24 cellular contexts compared by ENCODE assay signal in the genomic region with DNA sequence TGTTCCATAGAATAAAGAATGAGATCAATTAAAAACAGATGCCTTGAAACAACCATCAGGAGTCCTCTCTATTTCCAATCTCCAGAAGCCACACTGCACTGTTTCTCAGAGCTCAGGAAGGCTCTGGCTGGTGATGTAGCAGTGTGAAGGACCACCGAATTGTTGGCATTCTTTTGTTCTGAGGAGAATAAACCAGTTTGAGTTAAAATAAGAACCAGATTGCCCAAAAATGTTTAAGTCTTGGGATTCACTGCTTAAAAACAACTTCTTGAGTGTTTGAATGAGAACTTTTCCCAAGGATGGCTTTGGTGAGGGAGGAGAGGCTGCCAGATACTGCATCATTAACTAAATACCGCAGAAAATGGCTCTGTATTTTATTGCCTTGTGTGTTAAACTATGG.
DNase-seq lines count a peak whose midpoint lies in the region; ATAC-seq and TF ChIP-seq lines count a peak whose summit lies in the region.
"Had no signal": no experiment of that assay in that cellular context is flagged by ENCODE, and none has a peak within 500 bp of the region (broad histone marks: within the 10 kb centered on the region; RNA-seq: fewer than 3 reads in every experiment).

No MANE protein-coding gene starts in this region.

- H3K4me3 ChIP-seq in fibroblast of the aortic adventitia (ENCODE audit: low read depth, low read length) (no peak overlapping the region), skeletal muscle tissue (ENCODE audit: low read length in 3 of 3) (no peak overlapping the region)
- H3K4me3 ChIP-seq: left lung, SK-N-MC, suprapubic skin had no signal

- H3K27me3 Mint-ChIP-seq in stimulated activated naive B cell treated with anti-CD40 and anti-IgM and Interleukin-4, amounts not matched to agents 10 μg/mL and 1 μg/mL and 100 μg/mL, for 72 hours = peaks cover 3 to 7% of the 10 kb centered on the region in 2 donors
- H3K27me3 Mint-ChIP-seq: activated B cell treated with CpG ODN at 0.5 μM for 24 hours; activated CD4-positive, alpha-beta memory T cell treated with anti-CD3 and anti-CD28 coated beads for 36 hours had no signal

- no peaks in the 10 kb centered on the region for H3K27me3 ChIP-seq in skeletal muscle tissue (ENCODE audit: control insufficient read depth in 3 of 3, insufficient read depth in 3 of 3, low read length in 3 of 3)
- H3K27me3 ChIP-seq: left lung, neutrophil, suprapubic skin had no signal

- no peak overlapping the region for H3K4me3 Mint-ChIP-seq in stimulated activated naive B cell treated with anti-CD40 and anti-IgM and Interleukin-4, amounts not matched to agents 10 μg/mL and 1 μg/mL and 100 μg/mL, for 72 hours
- H3K4me3 Mint-ChIP-seq: activated B cell treated with CpG ODN at 0.5 μM for 24 hours; activated CD4-positive, alpha-beta memory T cell treated with anti-CD3 and anti-CD28 coated beads for 36 hours; CD8-positive, alpha-beta memory T cell; T-helper 2 cell treated with Interferon-gamma antibody and Interleukin-4, amounts not matched to agents 5 μg/mL and 100 μg/mL, for 36 hours had no signal

- H3K27ac ChIP-seq in skeletal muscle tissue (ENCODE audit: low read depth, low read length) = peak overlapping the region; percentile 49
- H3K27ac ChIP-seq: epithelial cell of prostate, neutrophil, SK-N-MC, suprapubic skin had no signal

- H3K4me1 ChIP-seq in skeletal muscle tissue (ENCODE audit: control insufficient read depth in 3 of 3, insufficient read depth in 3 of 3, low read length in 3 of 3) = peaks cover 9 to 23% (median 18%) of the 10 kb centered on the region in 3 donors
- H3K4me1 ChIP-seq: left lung had no signal

- H3K9me3 ChIP-seq in skeletal muscle tissue (ENCODE audit: control insufficient read depth in 3 of 3, low read length in 3 of 3) = no peaks in the 10 kb centered on the region
- H3K9me3 ChIP-seq: left lung, neutrophil, suprapubic skin had no signal

- H3K9ac ChIP-seq in skeletal muscle tissue (ENCODE audit: low read depth in 1 of 3, low read length in 3 of 3) = no peak overlapping the region

- TF ChIP-seq CTCF in fibroblast of the aortic adventitia (IDR thresholded peaks at IDR 0.05; ENCODE audit: insufficient read depth, low read length) = no peak

- H3K27ac Mint-ChIP-seq in stimulated activated naive B cell treated with anti-CD40 and anti-IgM and Interleukin-4, amounts not matched to agents 10 μg/mL and 1 μg/mL and 100 μg/mL, for 72 hours = no peak overlapping the region
- H3K27ac Mint-ChIP-seq: activated B cell treated with CpG ODN at 0.5 μM for 24 hours; activated CD4-positive, alpha-beta memory T cell treated with anti-CD3 and anti-CD28 coated beads for 36 hours; CD8-positive, alpha-beta memory T cell; T-helper 2 cell treated with Interferon-gamma antibody and Interleukin-4, amounts not matched to agents 5 μg/mL and 100 μg/mL, for 36 hours had no signal

- no peak for ATAC-seq in stimulated activated naive B cell treated with anti-CD40 and anti-IgM and Interleukin-4, amounts not matched to agents 10 μg/mL and 1 μg/mL and 100 μg/mL, for 72 hours (replicated peaks)
- ATAC-seq: Panc1 had no signal

- H3K9me3 Mint-ChIP-seq in stimulated activated naive B cell treated with anti-CD40 and anti-IgM and Interleukin-4, amounts not matched to agents 10 μg/mL and 1 μg/mL and 100 μg/mL, for 72 hours = peaks cover 11 to 14% of the 10 kb centered on the region in 2 donors
- H3K9me3 Mint-ChIP-seq: activated CD4-positive, alpha-beta memory T cell treated with anti-CD3 and anti-CD28 coated beads for 36 hours; T-helper 2 cell treated with Interferon-gamma antibody and Interleukin-4, amounts not matched to agents 5 μg/mL and 100 μg/mL, for 36 hours had no signal

- DNase-seq in AG20443 (ENCODE audit: low spot score) = peak; percentile 72
- DNase-seq in HS-5 (ENCODE audit: low read depth) = peak; percentile 1
- peak; percentile 12 for DNase-seq in fibroblast of the aortic adventitia (ENCODE audit: low read depth)
- DNase-seq in HuH-7.5 (ENCODE audit: low spot score) = no peak
- DNase-seq in activated CD4-positive, alpha-beta T cell treated with anti-CD3 and anti-CD28 coated beads for 4 hours = no peak
- no peak for DNase-seq in stimulated activated naive B cell treated with anti-CD40 and anti-IgM and Interleukin-4, amounts not matched to agents 10 μg/mL and 1 μg/mL and 100 μg/mL, for 72 hours
- no peak for DNase-seq in mesenteric fat pad (ENCODE audit: low spot score)
- DNase-seq: activated B cell treated with CpG ODN at 0.5 μM for 24 hours; activated CD4-positive, alpha-beta memory T cell treated with anti-CD3 and anti-CD28 coated beads for 36 hours; activated naive CD4-positive, alpha-beta T cell treated with Interleukin-2 at 50 U/mL for 16 hours; activated T-cell treated with anti-CD3 and anti-CD28 coated beads for 4 hours; CD8-positive, alpha-beta memory T cell; central memory CD4-positive, alpha-beta T cell; GOT3; left lung; NCI-H1092 treated with DMSO at 0.1 percent for 48 hours; NCI-H2081 treated with DMSO at 0.1 percent for 48 hours had no signal

- no peaks in the 10 kb centered on the region for H3K4me1 Mint-ChIP-seq in stimulated activated naive B cell treated with anti-CD40 and anti-IgM and Interleukin-4, amounts not matched to agents 10 μg/mL and 1 μg/mL and 100 μg/mL, for 72 hours
- H3K4me1 Mint-ChIP-seq: activated B cell treated with CpG ODN at 0.5 μM for 24 hours; CD8-positive, alpha-beta memory T cell had no signal

- no peaks in the 10 kb centered on the region for H3K36me3 ChIP-seq in skeletal muscle tissue (ENCODE audit: control insufficient read depth in 3 of 3, insufficient read depth in 3 of 3, low read length in 3 of 3)
- H3K36me3 ChIP-seq: left lung, neutrophil, suprapubic skin had no signal

- H3K36me3 Mint-ChIP-seq in stimulated activated naive B cell treated with anti-CD40 and anti-IgM and Interleukin-4, amounts not matched to agents 10 μg/mL and 1 μg/mL and 100 μg/mL, for 72 hours = no peaks in the 10 kb centered on the region
- H3K36me3 Mint-ChIP-seq: activated CD4-positive, alpha-beta memory T cell treated with anti-CD3 and anti-CD28 coated beads for 36 hours; CD8-positive, alpha-beta memory T cell had no signal

Comparison
In these comparisons a context has a peak if more than half of its experiments do, and no peak if none do; other contexts are left out.
1. DNase-seq: peak in AG20443 (single experiment), HS-5 (single experiment) and fibroblast of the aortic adventitia (single experiment); none in HuH-7.5 (single experiment), activated CD4-positive, alpha-beta T cell treated with anti-CD3 and anti-CD28 coated beads for 4 hours (0 of 2), stimulated activated naive B cell treated with anti-CD40 and anti-IgM and Interleukin-4, amounts not matched to agents 10 μg/mL and 1 μg/mL and 100 μg/mL, for 72 hours (single experiment) and mesenteric fat pad (single experiment).